ENCODE assay signal across 7 cellular contexts in the genomic region with DNA sequence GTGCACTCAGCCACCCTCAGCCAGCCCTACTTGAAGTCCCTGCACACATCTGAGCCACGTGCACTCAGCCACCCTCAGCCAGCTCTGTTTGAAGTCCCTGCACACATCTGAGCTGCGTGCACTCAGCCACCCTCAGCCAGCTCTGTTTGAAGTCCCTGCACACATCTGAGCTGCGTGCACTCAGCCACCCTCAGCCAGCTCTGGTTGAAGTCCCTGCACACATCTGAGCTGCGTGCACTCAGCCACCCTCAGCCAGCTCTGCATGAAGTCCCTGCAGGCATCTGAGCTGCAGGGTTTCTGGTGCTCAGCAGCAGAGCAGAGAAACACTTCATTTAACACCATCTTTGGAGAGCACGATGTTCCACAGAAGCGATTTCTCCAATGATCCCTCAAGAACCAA.
DNase-seq lines count a peak whose midpoint lies in the region; ATAC-seq and TF ChIP-seq lines count a peak whose summit lies in the region.
"Not testable (repeated sequence)": the region's sequence is repeated elsewhere in the genome, so short reads cannot be mapped to it uniquely, and the experiment has no call there.

No MANE protein-coding gene starts in this region.

- peaks cover 48% of the 10 kb centered on the region for H3K4me1 Mint-ChIP-seq in CD4-positive, alpha-beta T cell (ENCODE audit: low read depth)
- H3K4me1 Mint-ChIP-seq in T-helper 17 cell: not testable (repeated sequence)
- peaks cover 47% of the 10 kb centered on the region for H3K4me1 Mint-ChIP-seq in activated naive CD8-positive, alpha-beta T cell (ENCODE audit: low read depth)

- H3K27me3 Mint-ChIP-seq in CD4-positive, alpha-beta T cell; T-helper 17 cell; activated naive CD8-positive, alpha-beta T cell: not testable (repeated sequence)

- not testable (repeated sequence) for H3K9me3 ChIP-seq in CD4-positive, alpha-beta T cell (ENCODE audit: control insufficient read depth, low read length); T-helper 17 cell (ENCODE audit: control insufficient read depth, low read length, poor library complexity, severe bottlenecking)

- peaks cover 94% of the 10 kb centered on the region for H3K36me3 Mint-ChIP-seq in CD4-positive, alpha-beta T cell (ENCODE audit: low read depth)
- not testable (repeated sequence) for H3K36me3 Mint-ChIP-seq in T-helper 17 cell (ENCODE audit: low read depth)
- H3K36me3 Mint-ChIP-seq in activated naive CD8-positive, alpha-beta T cell: peaks cover 16% of the 10 kb centered on the region

- POLR2A ChIA-PET in CD4-positive, alpha-beta T cell (lab: Charles Lee): not testable (repeated sequence)

- H3K9me3 Mint-ChIP-seq in CD4-positive, alpha-beta T cell; activated naive CD8-positive, alpha-beta T cell (ENCODE audit: low read depth): not testable (repeated sequence)

- H3K4me3 ChIP-seq in dorsolateral prefrontal cortex: not testable (repeated sequence)

- not testable (repeated sequence) for H3K27ac ChIP-seq in CD4-positive, alpha-beta T cell (ENCODE audit: low read depth, low read length)
- H3K27ac ChIP-seq in dorsolateral prefrontal cortex: peak overlapping the region in 47 of 59 donors; percentile 1 to 85 (median 59)

- not testable (repeated sequence) for H3K4me3 Mint-ChIP-seq in CD4-positive, alpha-beta T cell; T-helper 17 cell; activated naive CD8-positive, alpha-beta T cell

- TF ChIP-seq CTCF in CD4-positive, alpha-beta T cell (IDR thresholded peaks at IDR 0.05); dorsolateral prefrontal cortex (IDR thresholded peaks at IDR 0.05 in 54 of 56, conservative IDR thresholded peaks at IDR 0.05 in 2 of 56; ENCODE audit: low read depth in 1 of 56, partially characterized antibody in 56 of 56): not testable (repeated sequence)

- intact Hi-C loops in CD4-positive, alpha-beta T cell (cut with DNase I, micrococcal nuclease): loop anchor here in 1 of 2 experiments (10.0 kb wide), 1 partner anchor 266 kb away; no protein-coding TSS in a partner anchor
- intact Hi-C loops in dorsolateral prefrontal cortex (cut with DNase I): not testable (repeated sequence)

- DNase-seq in CD4-positive, alpha-beta T cell: peak in 3 of 10 experiments; percentile 15 to 21 (median 15)
- not testable (repeated sequence) for DNase-seq in T-helper 17 cell
- DNase-seq in activated CD8-positive, alpha-beta memory T cell treated with anti-CD3 and anti-CD28 coated beads for 24 hours: peak; percentile 47
- DNase-seq in dorsolateral prefrontal cortex (peak in 2 of 10 donors; percentile 42 to 66), left lobe of liver (ENCODE audit: low spot score) (peak; percentile 18)
- DNase-seq in stimulated activated naive CD4-positive, alpha-beta T cell (lab: John Stamatoyannopoulos, UW): peak in 4 of 6 experiments; percentile 10 to 48 (median 22)

- H3K27ac Mint-ChIP-seq in CD4-positive, alpha-beta T cell: peak overlapping the region; percentile 77
- H3K27ac Mint-ChIP-seq in T-helper 17 cell: peak overlapping the region; percentile 41
- peak overlapping the region; percentile 81 for H3K27ac Mint-ChIP-seq in activated naive CD8-positive, alpha-beta T cell

- not testable (repeated sequence) for H3K27me3 ChIP-seq in CD4-positive, alpha-beta T cell (ENCODE audit: control insufficient read depth, insufficient read depth, low read length); dorsolateral prefrontal cortex

- CTCF ChIA-PET in CD4-positive, alpha-beta T cell (lab: Charles Lee): not testable (repeated sequence)

- not testable (repeated sequence) for ATAC-seq in CD4-positive, alpha-beta T cell (ENCODE audit: poor library complexity); T-helper 17 cell; left lobe of liver
